ENCODE assay signal across 12 cellular contexts in genomic region chr21:17542371-17542992, GRCh38. TPM values are rescaled to one million over a fixed set of nuclear protein-coding genes. Genes with fewer than 3 reads are reported as not detected.
A peak's percentile ranks its signal among the peaks of the same experiment; 100 is the strongest.
DNase-seq lines count a peak whose midpoint lies in the region; ATAC-seq and TF ChIP-seq lines count a peak whose summit lies in the region.
"Had no signal": no experiment of that assay in that cellular context is flagged by ENCODE, and none has a peak within 500 bp of the region (broad histone marks: within the 10 kb centered on the region; RNA-seq: fewer than 3 reads in every experiment).

No MANE protein-coding gene starts in this region.

- H3K9me3 ChIP-seq in SK-N-SH (no peaks in the 10 kb centered on the region), upper lobe of right lung (no peaks in the 10 kb centered on the region)

- peak; percentile 3 for DNase-seq in NCI-H510A treated with DMSO at 0.1 percent for 48 hours (lab: John Stamatoyannopoulos, UW)
- no peak for DNase-seq in NCI-H510A (lab: John Stamatoyannopoulos, UW)
- DNase-seq in SK-N-SH = peak; percentile 34
- DNase-seq in iris pigment epithelial cell (ENCODE audit: low read depth) = peak; percentile 49
- DNase-seq in upper lobe of right lung = no peak
- no peak for DNase-seq in T-helper 9 cell
- no peak for DNase-seq in GM20000 (ENCODE audit: low spot score)
- DNase-seq in NCI-H748 treated with DMSO at 0.1 percent for 48 hours (lab: John Stamatoyannopoulos, UW) = no peak
- DNase-seq: activated CD4-positive, alpha-beta memory T cell treated with anti-CD3 and anti-CD28 coated beads, Interleukin-2, amount 10 ng/mL, durations not matched to agents 7 days and 5 days; H9; natural killer cell had no signal

- H3K36me3 ChIP-seq in SK-N-SH (replicated peaks in 1 of 2; ENCODE audit: control insufficient read depth in 1 of 2, insufficient read depth in 2 of 2, low read length in 1 of 2) = no peaks in the 10 kb centered on the region
- no peaks in the 10 kb centered on the region for H3K36me3 ChIP-seq in upper lobe of right lung

- H3K9me2 ChIP-seq in SK-N-SH = no peaks in the 10 kb centered on the region

- H3F3A ChIP-seq in SK-N-SH (replicated peaks; ENCODE audit: insufficient read depth) = no peaks in the 10 kb centered on the region

- no peaks in the 10 kb centered on the region for H4K20me1 ChIP-seq in SK-N-SH (ENCODE audit: insufficient read depth)

- POLR2A ChIA-PET in SK-N-SH (lab: Yijun Ruan, JAX) = no interaction called here

- no peak overlapping the region for H2AFZ ChIP-seq in SK-N-SH (ENCODE audit: low read depth)

- H3K4me2 ChIP-seq in SK-N-SH = no peak overlapping the region

- H3K4me3 ChIP-seq in SK-N-SH (ENCODE audit: low read depth in 2 of 2, low read length in 1 of 2) (no peak overlapping the region), upper lobe of right lung (no peak overlapping the region)
- H3K4me3 ChIP-seq: skin epidermis had no signal

- H3K4me1 ChIP-seq in SK-N-SH (ENCODE audit: control insufficient read depth in 1 of 2, insufficient read depth in 2 of 2, low read depth in 1 of 2, low read length in 1 of 2) (peaks cover 0 to 8% of the 10 kb centered on the region in 2 experiments; a peak in 2 of 4 replicates), upper lobe of right lung (peaks cover 8% of the 10 kb centered on the region)

- TF ChIP-seq CTCF in SK-N-SH (IDR thresholded peaks at IDR 0.05) (no peak), upper lobe of right lung (IDR thresholded peaks at IDR 0.05) (no peak), GM20000 (IDR thresholded peaks at IDR 0.05; ENCODE audit: extremely low read depth, missing control alignments) (no peak)

- H3K79me2 ChIP-seq in SK-N-SH (ENCODE audit: insufficient read depth) = no peaks in the 10 kb centered on the region

- no peak for TF ChIP-seq RAD21 in SK-N-SH (IDR thresholded peaks at IDR 0.05; ENCODE audit: low read length)

- CTCF ChIA-PET in SK-N-SH (lab: Yijun Ruan, JAX) = interaction anchor here (0.6 to 1.8 kb wide), 4 partner anchors 12 to 300 kb away, joined by 3 to 8 read pairs (median 4); partner anchors contain the start of gene CXADR

- no peak overlapping the region for H3K9ac ChIP-seq in SK-N-SH

- TF ChIP-seq EP300 in SK-N-SH (IDR thresholded peaks at IDR 0.05; ENCODE audit: borderline replicate concordance in 1 of 2, low read depth in 1 of 2, low read length in 1 of 2) = no peak; a peak in 1 of 4 replicates

- ATAC-seq in upper lobe of right lung = peak; percentile 59
- ATAC-seq: natural killer cell had no signal

- 32% methylated on average over 5 of the region's 5 CpGs for WGBS in SK-N-SH (ENCODE audit: low lambda C conversion rate)

- H3K27me3 ChIP-seq in SK-N-SH (ENCODE audit: insufficient read depth) (no peaks in the 10 kb centered on the region), upper lobe of right lung (no peaks in the 10 kb centered on the region)

- intact Hi-C loops in upper lobe of right lung (cut with DNase I) = no loop called here

- H3K27ac ChIP-seq in SK-N-SH (ENCODE audit: low read depth in 2 of 2, low read length in 1 of 2) = peak overlapping the region in 1 of 2 experiments; percentile 82; a peak in 2 of 4 replicates
- no peak overlapping the region for H3K27ac ChIP-seq in upper lobe of right lung

TF ChIP-seq in SK-N-SH, 30 proteins besides CTCF, POLR2A, EP300 and RAD21:
- peak; percentile 44; the same call in 1 of the 2 replicates for TF ChIP-seq GATA2 (CRISPR knock-in tag; IDR thresholded peaks at IDR 0.05)
- 0 out of 2 replicates have a peak, but pooled peaks have one; percentile 8 for TF ChIP-seq TCF12 (IDR thresholded peaks at IDR 0.05)
- TF ChIP-seq JUND (IDR thresholded peaks at IDR 0.05) = no peak

RNA-seq across cellular contexts. Expression of gene CXADR, which starts 29.6 kb away (rescaled TPM):
- 1.1 and 2.0 TPM in 2 replicates for polyA plus RNA-seq in SK-N-SH (2012; rRNA removed)
- 1.8 and 2.0 TPM in 2 replicates for polyA plus RNA-seq in SK-N-SH (2012; cell fraction: cytosol; rRNA removed)
- polyA plus RNA-seq in SK-N-SH (2012; cell fraction: nucleus; rRNA removed) = 0.36 and 0.87 TPM in 2 replicates
- 29.0 TPM for total RNA-seq in upper lobe of right lung

Comparison
In these comparisons a context has a peak if more than half of its experiments do, and no peak if none do; other contexts are left out.
1. DNase-seq: peak in NCI-H510A treated with DMSO at 0.1 percent for 48 hours (single experiment), SK-N-SH (single experiment) and iris pigment epithelial cell (single experiment); none in NCI-H510A (single experiment), upper lobe of right lung (single experiment), T-helper 9 cell (single experiment), GM20000 (single experiment) and NCI-H748 treated with DMSO at 0.1 percent for 48 hours (single experiment).